Comparison of ENCODE assay signal across 1 cellular context in the genomic region with DNA sequence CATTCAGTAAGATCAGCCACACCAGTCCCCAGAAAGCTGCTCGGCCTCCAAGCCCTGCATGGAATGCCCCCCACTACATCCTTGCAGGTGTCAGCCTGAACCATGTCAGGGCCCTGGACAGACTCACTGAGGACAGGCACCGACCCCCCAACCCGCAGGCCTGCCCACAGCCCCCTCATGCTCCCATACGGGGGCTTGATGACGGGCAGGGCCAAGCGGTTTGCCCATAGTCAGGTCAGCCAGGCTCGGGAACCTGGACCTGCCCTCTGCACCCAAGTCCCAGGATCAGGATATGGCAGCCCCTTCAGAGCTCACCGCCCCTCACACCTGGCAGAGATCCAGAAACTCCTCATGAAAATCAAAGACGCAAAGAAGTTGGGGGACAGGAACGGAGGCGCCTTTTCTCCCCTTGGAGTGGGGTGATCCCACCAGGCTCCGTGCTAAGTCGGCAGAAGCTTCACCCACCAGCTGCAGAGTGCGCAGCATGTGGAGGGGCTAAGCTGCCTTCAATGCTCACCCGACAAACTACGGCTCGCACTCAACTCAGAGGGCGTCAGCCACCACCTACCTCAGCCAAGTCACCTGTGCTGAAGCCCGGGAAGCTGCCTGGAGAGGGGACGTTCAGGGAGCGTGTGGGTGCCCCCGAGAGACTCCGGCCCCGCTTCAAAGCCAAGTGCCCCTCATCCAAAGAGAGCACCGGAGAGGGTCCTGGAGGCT.
TF ChIP-seq lines count a peak whose summit lies in the region.

No MANE protein-coding gene starts in this region.

TF ChIP-seq in H1, 55 proteins besides CTCF, POLR2A, EP300 and RAD21:
- TF ChIP-seq JUND (IDR thresholded peaks at IDR 0.05; ENCODE audit: low read length), result no peak
- no peak for TF ChIP-seq TBP (IDR thresholded peaks at IDR 0.05; ENCODE audit: low read depth, low read length)
- no peak for TF ChIP-seq SP4 (IDR thresholded peaks at IDR 0.05; ENCODE audit: low read length)
- no peak for TF ChIP-seq GABPA (IDR thresholded peaks at IDR 0.05; ENCODE audit: borderline replicate concordance, insufficient read depth, low read length)
- TF ChIP-seq RBBP5 (IDR thresholded peaks at IDR 0.05; ENCODE audit: borderline replicate concordance, low read depth, low read length), result no peak
- no peak for TF ChIP-seq NANOG (IDR thresholded peaks at IDR 0.05; ENCODE audit: insufficient read depth, low read depth, low read length, poor library complexity, severe bottlenecking)
- TF ChIP-seq, protein P1, sequence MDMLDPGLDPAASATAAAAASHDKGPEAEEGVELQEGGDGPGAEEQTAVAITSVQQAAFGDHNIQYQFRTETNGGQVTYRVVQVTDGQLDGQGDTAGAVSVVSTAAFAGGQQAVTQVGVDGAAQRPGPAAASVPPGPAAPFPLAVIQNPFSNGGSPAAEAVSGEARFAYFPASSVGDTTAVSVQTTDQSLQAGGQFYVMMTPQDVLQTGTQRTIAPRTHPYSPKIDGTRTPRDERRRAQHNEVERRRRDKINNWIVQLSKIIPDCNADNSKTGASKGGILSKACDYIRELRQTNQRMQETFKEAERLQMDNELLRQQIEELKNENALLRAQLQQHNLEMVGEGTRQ (IDR thresholded peaks at IDR 0.05; ENCODE audit: low read length), result no peak
- no peak for TF ChIP-seq SUZ12 (IDR thresholded peaks at IDR 0.05; ENCODE audit: low read length)
- no peak for TF ChIP-seq CBX5 (IDR thresholded peaks at IDR 0.05; ENCODE audit: low read depth, low read length)
- TF ChIP-seq KDM5A (IDR thresholded peaks at IDR 0.05; ENCODE audit: low read length), result no peak
- TF ChIP-seq YY1 (IDR thresholded peaks at IDR 0.05; ENCODE audit: low read depth, low read length), result no peak
- TF ChIP-seq TEAD4 (IDR thresholded peaks at IDR 0.05; ENCODE audit: low read depth, low read length), result no peak
- TF ChIP-seq POLR2AphosphoS5 (IDR thresholded peaks at IDR 0.05; ENCODE audit: low read depth, low read length), result no peak; the same call in 1 of the 2 replicates
- TF ChIP-seq CEBPB (IDR thresholded peaks at IDR 0.05; ENCODE audit: low read depth, low read length), result no peak
